8 cellular contexts compared by ENCODE assay signal in genomic region chr1:149916927-149917310, GRCh38. TPM values are rescaled to one million over a fixed set of nuclear protein-coding genes. Genes with fewer than 3 reads are reported as not detected.
DNase-seq lines count a peak whose midpoint lies in the region; ATAC-seq and TF ChIP-seq lines count a peak whose summit lies in the region.
"Had no signal": no experiment of that assay in that cellular context is flagged by ENCODE, and none has a peak within 500 bp of the region (broad histone marks: within the 10 kb centered on the region; RNA-seq: fewer than 3 reads in every experiment).

No MANE protein-coding gene starts in this region.

- POLR2A ChIA-PET in activated B cell treated with CpG ODN at 0.5 μM for 24 hours (lab: Charles Lee) = interaction anchor here (2.9 kb wide), 1 partner anchor 29 kb away, joined by 17 read pairs; a partner anchor contains a TSS

- CTCF ChIA-PET in activated B cell treated with CpG ODN at 0.5 μM for 24 hours (lab: Charles Lee) = no interaction called here

- H3K36me3 Mint-ChIP-seq in GM23338 (ENCODE audit: low read depth) (peaks cover 17% of the 10 kb centered on the region), activated B cell treated with CpG ODN at 0.5 μM for 24 hours (ENCODE audit: low read depth) (peaks cover 5% of the 10 kb centered on the region), glutamatergic neuron (ENCODE audit: unreplicated experiment) (peaks cover 4% of the 10 kb centered on the region)

- no peak overlapping the region for H3K27ac Mint-ChIP-seq in GM23338
- no peak overlapping the region for H3K27ac Mint-ChIP-seq in activated B cell treated with CpG ODN at 0.5 μM for 24 hours
- H3K27ac Mint-ChIP-seq in glutamatergic neuron (ENCODE audit: unreplicated experiment) = no peak overlapping the region

- H3F3A ChIP-seq in GM23338 (replicated peaks; ENCODE audit: low read depth) (peaks cover 8% of the 10 kb centered on the region; the same call in 1 of the 2 replicates), smooth muscle cell (ENCODE audit: low read depth) (no peaks in the 10 kb centered on the region)

- peaks cover 16% of the 10 kb centered on the region for H3K27me3 Mint-ChIP-seq in GM23338 (ENCODE audit: insufficient read depth, low read depth, poor library complexity)
- H3K27me3 Mint-ChIP-seq in activated B cell treated with CpG ODN at 0.5 μM for 24 hours = peaks cover 26% of the 10 kb centered on the region
- peaks cover 8% of the 10 kb centered on the region for H3K27me3 Mint-ChIP-seq in glutamatergic neuron (ENCODE audit: unreplicated experiment)

- H3K9me3 ChIP-seq in smooth muscle cell (replicated peaks; ENCODE audit: low read depth) = no peaks in the 10 kb centered on the region

- H4K20me1 ChIP-seq in GM23338 (replicated peaks; ENCODE audit: insufficient read depth) = peaks cover under 1% of the 10 kb centered on the region; the same call in 1 of the 2 replicates
- no peaks in the 10 kb centered on the region for H4K20me1 ChIP-seq in smooth muscle cell (ENCODE audit: low read depth)

- H2AFZ ChIP-seq in GM23338 (no peak overlapping the region; the same call in 1 of the 2 replicates), smooth muscle cell (ENCODE audit: low read depth) (peak overlapping the region; percentile 82)

- H3K9ac ChIP-seq in smooth muscle cell (ENCODE audit: low read depth) = peak overlapping the region; percentile 62

- H3K4me1 Mint-ChIP-seq in GM23338 (peaks cover 31% of the 10 kb centered on the region), activated B cell treated with CpG ODN at 0.5 μM for 24 hours (peaks cover 23% of the 10 kb centered on the region), glutamatergic neuron (ENCODE audit: low read depth, unreplicated experiment) (peaks cover 6% of the 10 kb centered on the region)

- H3K79me2 ChIP-seq in GM23338 (replicated peaks; ENCODE audit: insufficient read depth) (peaks cover 16% of the 10 kb centered on the region), smooth muscle cell (ENCODE audit: low read depth) (peaks cover 8% of the 10 kb centered on the region)

- no peak for DNase-seq in GM23338 (ENCODE audit: low spot score)
- DNase-seq in activated B cell treated with CpG ODN at 0.5 μM for 24 hours = no peak
- no peak for DNase-seq in glutamatergic neuron
- no peak for DNase-seq in smooth muscle cell (lab: John Stamatoyannopoulos, UW; ENCODE audit: unreplicated experiment)
- DNase-seq in NCI-H146 treated with DMSO at 0.1 percent for 48 hours (lab: John Stamatoyannopoulos, UW; ENCODE audit: unreplicated experiment) = no peak
- no peak for DNase-seq in NCI-H774 (lab: John Stamatoyannopoulos, UW)
- DNase-seq: cortex of kidney had no signal

- H3K36me3 ChIP-seq in GM23338 (ENCODE audit: insufficient read depth) (no peaks in the 10 kb centered on the region), smooth muscle cell (ENCODE audit: low read depth) (no peaks in the 10 kb centered on the region)

- no peaks in the 10 kb centered on the region for H3K9me2 ChIP-seq in GM23338 (ENCODE audit: insufficient read depth)

- H3K27me3 ChIP-seq in GM23338 (ENCODE audit: insufficient read depth) (no peaks in the 10 kb centered on the region), smooth muscle cell (ENCODE audit: low read depth) (no peaks in the 10 kb centered on the region)

- intact Hi-C loops in activated B cell treated with CpG ODN at 0.5 μM for 24 hours (cut with micrococcal nuclease) = no loop called here

- H3K27ac ChIP-seq in GM23338 (ENCODE audit: low read depth) = no peak overlapping the region
- no peak overlapping the region for H3K27ac ChIP-seq in smooth muscle cell (ENCODE audit: low read depth)

- H3K9me3 Mint-ChIP-seq in GM23338 = no peaks in the 10 kb centered on the region
- no peaks in the 10 kb centered on the region for H3K9me3 Mint-ChIP-seq in activated B cell treated with CpG ODN at 0.5 μM for 24 hours
- H3K9me3 Mint-ChIP-seq in glutamatergic neuron (ENCODE audit: unreplicated experiment) = peaks cover 2% of the 10 kb centered on the region

- ATAC-seq in GM23338 (no peak; the same call in 2 of the 3 replicates), activated B cell treated with CpG ODN at 0.5 μM for 24 hours (ENCODE audit: low read depth) (no peak), GM21367 (IDR thresholded peaks at IDR 0.05; ENCODE audit: unreplicated experiment) (no peak)

- peak overlapping the region; percentile 93 for H3K4me2 ChIP-seq in GM23338
- H3K4me2 ChIP-seq in smooth muscle cell = peak overlapping the region; percentile 99

- TF ChIP-seq CTCF in GM23338 (conservative IDR thresholded peaks at IDR 0.05; ENCODE audit: low read depth in 2 of 2) = no peak
- TF ChIP-seq CTCF in activated B cell treated with CpG ODN at 0.5 μM for 24 hours (IDR thresholded peaks at IDR 0.05) = no peak
- no peak for TF ChIP-seq CTCF in glutamatergic neuron (IDR thresholded peaks at IDR 0.05; ENCODE audit: partially characterized antibody, unreplicated experiment)
- no peak for TF ChIP-seq CTCF in smooth muscle cell (IDR thresholded peaks at IDR 0.05; ENCODE audit: borderline replicate concordance, insufficient read depth, poor library complexity, severe bottlenecking)

- 7% methylated on average over 6 of the region's 11 CpGs for WGBS in smooth muscle cell (ENCODE audit: low lambda C conversion rate)

- H3K4me3 ChIP-seq in GM23338 (peak overlapping the region; percentile 95), smooth muscle cell (peak overlapping the region; percentile 89)

- H3K4me3 Mint-ChIP-seq in GM23338 = peak overlapping the region; percentile 96
- peak overlapping the region; percentile 19 for H3K4me3 Mint-ChIP-seq in activated B cell treated with CpG ODN at 0.5 μM for 24 hours
- H3K4me3 Mint-ChIP-seq in glutamatergic neuron (ENCODE audit: unreplicated experiment) = peak overlapping the region; percentile 79

- peaks cover 20% of the 10 kb centered on the region for H3K4me1 ChIP-seq in GM23338 (ENCODE audit: insufficient read depth)
- peaks cover 12% of the 10 kb centered on the region for H3K4me1 ChIP-seq in smooth muscle cell (ENCODE audit: low read depth)

TF ChIP-seq in GM23338, 12 proteins besides CTCF, POLR2A, EP300 and RAD21 (continues in another document):
- TF ChIP-seq EZH2phosphoT487 (IDR thresholded peaks at IDR 0.05; ENCODE audit: unreplicated experiment) = no peak
- TF ChIP-seq STAT1 (IDR thresholded peaks at IDR 0.05; ENCODE audit: unreplicated experiment) = no peak
- TF ChIP-seq ZNF331 (CRISPR knock-in tag; IDR thresholded peaks at IDR 0.05; ENCODE audit: low read depth) = no peak
- no peak for TF ChIP-seq CREB1 (CRISPR knock-in tag; IDR thresholded peaks at IDR 0.05; ENCODE audit: low read depth)
- TF ChIP-seq NANOG (IDR thresholded peaks at IDR 0.05; ENCODE audit: borderline replicate concordance) = no peak
- TF ChIP-seq, protein P1, sequence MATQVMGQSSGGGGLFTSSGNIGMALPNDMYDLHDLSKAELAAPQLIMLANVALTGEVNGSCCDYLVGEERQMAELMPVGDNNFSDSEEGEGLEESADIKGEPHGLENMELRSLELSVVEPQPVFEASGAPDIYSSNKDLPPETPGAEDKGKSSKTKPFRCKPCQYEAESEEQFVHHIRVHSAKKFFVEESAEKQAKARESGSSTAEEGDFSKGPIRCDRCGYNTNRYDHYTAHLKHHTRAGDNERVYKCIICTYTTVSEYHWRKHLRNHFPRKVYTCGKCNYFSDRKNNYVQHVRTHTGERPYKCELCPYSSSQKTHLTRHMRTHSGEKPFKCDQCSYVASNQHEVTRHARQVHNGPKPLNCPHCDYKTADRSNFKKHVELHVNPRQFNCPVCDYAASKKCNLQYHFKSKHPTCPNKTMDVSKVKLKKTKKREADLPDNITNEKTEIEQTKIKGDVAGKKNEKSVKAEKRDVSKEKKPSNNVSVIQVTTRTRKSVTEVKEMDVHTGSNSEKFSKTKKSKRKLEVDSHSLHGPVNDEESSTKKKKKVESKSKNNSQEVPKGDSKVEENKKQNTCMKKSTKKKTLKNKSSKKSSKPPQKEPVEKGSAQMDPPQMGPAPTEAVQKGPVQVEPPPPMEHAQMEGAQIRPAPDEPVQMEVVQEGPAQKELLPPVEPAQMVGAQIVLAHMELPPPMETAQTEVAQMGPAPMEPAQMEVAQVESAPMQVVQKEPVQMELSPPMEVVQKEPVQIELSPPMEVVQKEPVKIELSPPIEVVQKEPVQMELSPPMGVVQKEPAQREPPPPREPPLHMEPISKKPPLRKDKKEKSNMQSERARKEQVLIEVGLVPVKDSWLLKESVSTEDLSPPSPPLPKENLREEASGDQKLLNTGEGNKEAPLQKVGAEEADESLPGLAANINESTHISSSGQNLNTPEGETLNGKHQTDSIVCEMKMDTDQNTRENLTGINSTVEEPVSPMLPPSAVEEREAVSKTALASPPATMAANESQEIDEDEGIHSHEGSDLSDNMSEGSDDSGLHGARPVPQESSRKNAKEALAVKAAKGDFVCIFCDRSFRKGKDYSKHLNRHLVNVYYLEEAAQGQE (IDR thresholded peaks at IDR 0.05; ENCODE audit: unreplicated experiment) = no peak

RNA-seq across cellular contexts. Expression of gene SV2A, which starts 0.7 kb away (rescaled TPM):
- 41.7 and 42.5 TPM in 2 replicates for total RNA-seq in GM23338 (2014; rRNA removed; shearing (Covaris generic))
- polyA plus RNA-seq in GM23338 (2016; fragmentation: Nextera tagmentation; extraction: Ambion mirVana) (17.3 and 17.8 TPM in 2 replicates), smooth muscle cell (10.5 and 14.0 TPM in 2 replicates)
- total RNA-seq in activated B cell treated with CpG ODN at 0.5 μM for 24 hours (0.07 and 0.12 TPM in 2 replicates), glutamatergic neuron (ENCODE audit: unreplicated experiment) (34.9 TPM), smooth muscle cell (9.8 and 14.6 TPM in 2 replicates)

RNA-seq across cellular contexts. Expression of gene SF3B4, which starts 10.7 kb away (rescaled TPM):
- 48.7 and 49.2 TPM in 2 replicates for total RNA-seq in GM23338 (2014; rRNA removed; shearing (Covaris generic))
- polyA plus RNA-seq in GM23338 (2016; fragmentation: Nextera tagmentation; extraction: Ambion mirVana) (84.0 and 85.7 TPM in 2 replicates), smooth muscle cell (72.9 and 75.3 TPM in 2 replicates)
- total RNA-seq in activated B cell treated with CpG ODN at 0.5 μM for 24 hours (80.8 and 86.2 TPM in 2 replicates), glutamatergic neuron (ENCODE audit: unreplicated experiment) (47.3 TPM), smooth muscle cell (27.3 and 32.8 TPM in 2 replicates)

RNA-seq across cellular contexts. Expression of gene BOLA1, which starts 17.6 kb away (rescaled TPM):
- 13.4 and 18.4 TPM in 2 replicates for total RNA-seq in GM23338 (2014; rRNA removed; shearing (Covaris generic))
- 23.1 and 26.2 TPM in 2 replicates for polyA plus RNA-seq in GM23338 (2016; fragmentation: Nextera tagmentation; extraction: Ambion mirVana)
- total RNA-seq in activated B cell treated with CpG ODN at 0.5 μM for 24 hours = 10.2 and 11.6 TPM in 2 replicates
- total RNA-seq in glutamatergic neuron (ENCODE audit: unreplicated experiment) = 6.4 TPM
- total RNA-seq in smooth muscle cell = 14.3 and 21.3 TPM in 2 replicates
- polyA plus RNA-seq in smooth muscle cell = 25.7 and 27.4 TPM in 2 replicates

RNA-seq across cellular contexts. Expression of gene MTMR11, which starts 19.8 kb away (rescaled TPM):
- 1.8 and 2.4 TPM in 2 replicates for total RNA-seq in GM23338 (2014; rRNA removed; shearing (Covaris generic))
- polyA plus RNA-seq in GM23338 (2016; fragmentation: Nextera tagmentation; extraction: Ambion mirVana) = 2.1 and 3.6 TPM in 2 replicates
- not detected in 2 replicates for total RNA-seq in activated B cell treated with CpG ODN at 0.5 μM for 24 hours
- total RNA-seq in glutamatergic neuron (ENCODE audit: unreplicated experiment) = 2.6 TPM
- 19.4 and 23.5 TPM in 2 replicates for total RNA-seq in smooth muscle cell
- polyA plus RNA-seq in smooth muscle cell = 17.2 and 18.2 TPM in 2 replicates

Comparison
In these comparisons a context has a peak if more than half of its experiments do, and no peak if none do; other contexts are left out.
1. H3K4me3 Mint-ChIP-seq: peak in every context shown above with its lines; median percentile 96 in GM23338; 79 in glutamatergic neuron; 19 in activated B cell treated with CpG ODN at 0.5 μM for 24 hours.